Comparison of ENCODE assay signal across 17 cellular contexts in genomic region chr22:42565956-42566355, GRCh38.
"Had no signal": no experiment of that assay in that cellular context is flagged by ENCODE, and none has a peak within 500 bp of the region (broad histone marks: within the 10 kb centered on the region; RNA-seq: fewer than 3 reads in every experiment).

No MANE protein-coding gene starts in this region.

- ATAC-seq: natural killer cell; psoas muscle; right cardiac atrium; stimulated activated effector memory CD8-positive, alpha-beta T cell treated with anti-CD3 and anti-CD28 coated beads, Interleukin-12 subunit alpha, Interleukin-12 subunit beta, amount 100 ng/mL, for 72 hours had no signal

- H3K27ac ChIP-seq: dorsolateral prefrontal cortex, psoas muscle, sigmoid colon, suprapubic skin, transverse colon, upper lobe of right lung, uterus had no signal

- H3K27me3 ChIP-seq: dorsolateral prefrontal cortex, sigmoid colon, suprapubic skin, transverse colon, upper lobe of right lung, uterus had no signal

- H3K4me3 ChIP-seq: dorsolateral prefrontal cortex, lung, psoas muscle, sigmoid colon, suprapubic skin, transverse colon, upper lobe of right lung, uterus had no signal

- H3K9me3 Mint-ChIP-seq: memory B cell; natural killer cell; stimulated activated effector memory CD8-positive, alpha-beta T cell treated with anti-CD3 and anti-CD28 coated beads, Interleukin-12 subunit alpha, Interleukin-12 subunit beta, amount 100 ng/mL, for 72 hours had no signal

- H3K27me3 Mint-ChIP-seq: memory B cell had no signal

- H3K27ac Mint-ChIP-seq: memory B cell; natural killer cell; stimulated activated effector memory CD8-positive, alpha-beta T cell treated with anti-CD3 and anti-CD28 coated beads, Interleukin-12 subunit alpha, Interleukin-12 subunit beta, amount 100 ng/mL, for 72 hours had no signal

- H3K36me3 ChIP-seq: transverse colon, upper lobe of right lung, uterus had no signal

- H3K4me1 ChIP-seq: psoas muscle, sigmoid colon, suprapubic skin, uterus had no signal

- H3K4me3 Mint-ChIP-seq: memory B cell; natural killer cell; stimulated activated effector memory CD8-positive, alpha-beta T cell treated with anti-CD3 and anti-CD28 coated beads, Interleukin-12 subunit alpha, Interleukin-12 subunit beta, amount 100 ng/mL, for 72 hours had no signal

- H3K9me3 ChIP-seq: psoas muscle, sigmoid colon, suprapubic skin, transverse colon, upper lobe of right lung, uterus had no signal

- DNase-seq: dorsolateral prefrontal cortex; effector CD4-positive, alpha-beta T cell; head of caudate nucleus; natural killer cell; psoas muscle; right cardiac atrium; sigmoid colon; stimulated activated CD4-positive, alpha-beta T cell treated with anti-CD3 and anti-CD28 coated beads, Interleukin-2, amount 100 ng/mL, for 24 hours; stimulated activated CD4-positive, alpha-beta T cell treated with anti-CD3 and anti-CD28 coated beads, Interleukin-4, amount 100 ng/mL, for 24 hours; stimulated activated naive CD4-positive, alpha-beta T cell treated with Interleukin-2 at 50 U/mL for 16 hours; transverse colon; upper lobe of right lung; uterus had no signal

- H3K36me3 Mint-ChIP-seq: natural killer cell had no signal
